9 cellular contexts compared by ENCODE assay signal in genomic region chr11:46271875-46272815, GRCh38. TPM values are rescaled to one million over a fixed set of nuclear protein-coding genes. Genes with fewer than 3 reads are reported as not detected.
DNase-seq lines count a peak whose midpoint lies in the region; ATAC-seq and TF ChIP-seq lines count a peak whose summit lies in the region.
"Had no signal": no experiment of that assay in that cellular context is flagged by ENCODE, and none has a peak within 500 bp of the region (broad histone marks: within the 10 kb centered on the region; RNA-seq: fewer than 3 reads in every experiment).

No MANE protein-coding gene starts in this region.

- peaks cover 16% of the 10 kb centered on the region for H3K27me3 Mint-ChIP-seq in neural progenitor cell (ENCODE audit: insufficient read depth, low read depth)

- H3K4me1 ChIP-seq in left ventricle myocardium inferior (peaks cover 79% of the 10 kb centered on the region), duodenal mucosa (ENCODE audit: control insufficient read depth in 1 of 2, insufficient read depth in 2 of 2, low read length in 2 of 2) (peaks cover 44 to 56% of the 10 kb centered on the region in 2 donors), neural progenitor cell (peaks cover 21% of the 10 kb centered on the region), aorta (ENCODE audit: control insufficient read depth in 1 of 2, insufficient read depth in 2 of 2, low read length in 2 of 2) (no peaks in the 10 kb centered on the region)

- no peak for ATAC-seq in Right ventricle myocardium superior (ENCODE audit: poor library complexity)
- ATAC-seq in aorta (ENCODE audit: low FRiP score), result no peak

- no peaks in the 10 kb centered on the region for H4K20me1 ChIP-seq in neural progenitor cell (ENCODE audit: low read depth)

- H3K27me3 ChIP-seq in left ventricle myocardium inferior (ENCODE audit: low read depth) (no peaks in the 10 kb centered on the region), duodenal mucosa (ENCODE audit: control insufficient read depth in 1 of 2, insufficient read depth in 2 of 2, low read length in 2 of 2) (peaks cover 0 to 3% of the 10 kb centered on the region in 2 donors), neural progenitor cell (no peaks in the 10 kb centered on the region), aorta (ENCODE audit: control insufficient read depth in 1 of 2, insufficient read depth in 2 of 2, low read length in 1 of 2) (no peaks in the 10 kb centered on the region)

- peak overlapping the region; percentile 8 for H3K4me2 ChIP-seq in neural progenitor cell
- H3K4me2 ChIP-seq: BLaER1 had no signal

- H2AFZ ChIP-seq in neural progenitor cell (replicated peaks), result peak overlapping the region; percentile 69

- TF ChIP-seq POLR2A in lower leg skin (IDR thresholded peaks at IDR 0.05), result no peak

- peak overlapping the region; percentile 20 to 48 for H3K9ac ChIP-seq in duodenal mucosa (ENCODE audit: low read depth in 1 of 2, low read length in 2 of 2)
- no peak overlapping the region for H3K9ac ChIP-seq in neural progenitor cell
- H3K9ac ChIP-seq: BLaER1 had no signal

- 87 to 91% methylated on average over 16 of the region's 16 CpGs for WGBS in aorta, 2 donors
- WGBS in lower leg skin, 2 donors, result 58 to 64% methylated on average over 15 to 16 of the region's 16 CpGs

- H3K27ac Mint-ChIP-seq in neural progenitor cell, result peak overlapping the region; percentile 76

- H3K36me3 Mint-ChIP-seq in neural progenitor cell, result no peaks in the 10 kb centered on the region

- peaks cover 15% of the 10 kb centered on the region for H3F3A ChIP-seq in neural progenitor cell (ENCODE audit: low read depth)

- DNase-seq in left ventricle myocardium inferior (no peak), Right ventricle myocardium superior (no peak), neural progenitor cell (ENCODE audit: low spot score) (no peak), aorta (no peak), lower leg skin (ENCODE audit: low spot score in 2 of 2) (no peak), NCI-H2107 (lab: John Stamatoyannopoulos, UW) (no peak)
- no peak for DNase-seq in activated CD8-positive, alpha-beta memory T cell treated with anti-CD3 and anti-CD28 coated beads, Interleukin-2, amount 50 U/mL, for 4 hours

- H3K36me3 ChIP-seq in left ventricle myocardium inferior, result no peaks in the 10 kb centered on the region
- H3K36me3 ChIP-seq in duodenal mucosa (ENCODE audit: control insufficient read depth in 1 of 2, insufficient read depth in 2 of 2, low read length in 2 of 2), result no peaks in the 10 kb centered on the region
- H3K36me3 ChIP-seq in neural progenitor cell, result no peaks in the 10 kb centered on the region
- no peaks in the 10 kb centered on the region for H3K36me3 ChIP-seq in aorta (ENCODE audit: control insufficient read depth in 1 of 2, insufficient read depth in 2 of 2, low read length in 1 of 2)
- H3K36me3 ChIP-seq: BLaER1 had no signal

- peak overlapping the region; percentile 83 for H3K27ac ChIP-seq in left ventricle myocardium inferior (replicated peaks)
- H3K27ac ChIP-seq in duodenal mucosa (ENCODE audit: low read depth, low read length), result peak overlapping the region; percentile 51
- H3K27ac ChIP-seq in neural progenitor cell, result no peak overlapping the region
- peak overlapping the region; percentile 16 to 86 for H3K27ac ChIP-seq in aorta (ENCODE audit: low read depth in 1 of 2, low read length in 2 of 2)
- H3K27ac ChIP-seq: BLaER1 had no signal

- no peak overlapping the region for H3K4me3 Mint-ChIP-seq in neural progenitor cell

- TF ChIP-seq CTCF in left ventricle myocardium inferior (IDR thresholded peaks at IDR 0.05; ENCODE audit: borderline replicate concordance) (no peak), neural progenitor cell (IDR thresholded peaks at IDR 0.05) (no peak), lower leg skin (IDR thresholded peaks at IDR 0.05) (no peak)

- no peaks in the 10 kb centered on the region for H3K9me3 ChIP-seq in left ventricle myocardium inferior (replicated peaks)
- no peaks in the 10 kb centered on the region for H3K9me3 ChIP-seq in duodenal mucosa (ENCODE audit: control insufficient read depth in 1 of 2, low read length in 2 of 2)
- H3K9me3 ChIP-seq in neural progenitor cell (ENCODE audit: low read depth), result no peaks in the 10 kb centered on the region
- no peaks in the 10 kb centered on the region for H3K9me3 ChIP-seq in aorta (ENCODE audit: control insufficient read depth, low read length)
- H3K9me3 ChIP-seq: BLaER1 had no signal

- intact Hi-C loops in left ventricle myocardium inferior (cut with micrococcal nuclease) (no loop called here), Right ventricle myocardium superior (cut with DNase I) (no loop called here), aorta (cut with DNase I) (no loop called here), lower leg skin (cut with DNase I; ENCODE audit: low total_unique reads) (no loop called here)

- H3K4me3 ChIP-seq in left ventricle myocardium inferior, result no peak overlapping the region
- peak overlapping the region in 1 of 2 donors; percentile 6 for H3K4me3 ChIP-seq in duodenal mucosa (ENCODE audit: low read depth in 1 of 2, low read length in 2 of 2)
- no peak overlapping the region for H3K4me3 ChIP-seq in neural progenitor cell
- H3K4me3 ChIP-seq in aorta (ENCODE audit: low read length in 2 of 2), result no peak overlapping the region
- no peak overlapping the region for H3K4me3 ChIP-seq in lower leg skin (ENCODE audit: low read depth, poor library complexity, severe bottlenecking)
- H3K4me3 ChIP-seq: BLaER1 had no signal

- H3K79me2 ChIP-seq in neural progenitor cell (ENCODE audit: low read depth), result no peaks in the 10 kb centered on the region

- no peaks in the 10 kb centered on the region for H3K9me3 Mint-ChIP-seq in neural progenitor cell

- H3K4me1 Mint-ChIP-seq in neural progenitor cell, result peaks cover 27% of the 10 kb centered on the region

RNA-seq across cellular contexts. Expression of gene CREB3L1, which starts 5.3 kb away (rescaled TPM):
- 40.9 TPM for total RNA-seq in left ventricle myocardium inferior
- 69.2 TPM for total RNA-seq in Right ventricle myocardium superior
- 0.43 and 1.7 TPM in 2 replicates for total RNA-seq in neural progenitor cell (ENCODE audit: low replicate concordance)
- total RNA-seq in aorta, result 10 to 100 TPM; 10.5 to 18.4 TPM
- 1 to 10 TPM; 6.9 to 8.5 TPM for polyA plus RNA-seq in aorta
- 1 to 10 TPM in 1 of 4 donors, under 1 TPM in 3; 0.15 to 2.3 (median 0.54) TPM for total RNA-seq in lower leg skin
